ENCODE assay signal across 9 cellular contexts in the genomic region with DNA sequence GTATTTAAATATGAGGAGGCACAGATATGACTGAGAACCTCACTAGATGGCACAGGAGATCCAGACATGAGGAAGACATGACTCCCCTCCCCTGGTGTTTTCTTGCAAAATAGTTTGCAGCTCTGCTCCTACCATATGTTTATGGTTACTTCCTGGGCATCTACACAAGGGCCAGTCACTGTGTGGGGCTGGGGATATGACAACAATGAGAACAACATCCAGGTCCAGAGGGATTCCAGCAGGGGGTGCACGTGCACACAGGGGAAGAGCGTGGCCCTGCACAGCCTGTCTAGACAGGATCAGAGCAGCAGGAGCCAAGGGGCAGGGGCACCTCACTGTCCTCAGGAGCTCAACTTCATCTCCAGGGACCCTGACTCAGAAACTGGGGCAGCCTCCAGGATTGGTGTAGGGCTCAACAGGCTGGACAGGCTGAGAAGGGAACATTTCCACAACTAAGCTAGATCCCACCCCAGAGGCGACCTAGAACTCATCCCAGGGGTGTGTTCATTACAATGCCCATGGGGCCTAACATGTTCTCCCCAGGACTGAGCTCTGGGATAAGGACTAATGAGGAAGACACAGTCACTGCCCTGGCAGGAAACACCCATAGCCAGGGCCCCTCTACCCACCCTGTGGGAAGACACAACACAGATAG. TPM values are rescaled to one million over a fixed set of nuclear protein-coding genes. Genes with fewer than 3 reads are reported as not detected.
DNase-seq lines count a peak whose midpoint lies in the region; ATAC-seq and TF ChIP-seq lines count a peak whose summit lies in the region.
"Not testable (repeated sequence)": the region's sequence is repeated elsewhere in the genome, so short reads cannot be mapped to it uniquely, and the experiment has no call there.
"Had no signal": no experiment of that assay in that cellular context is flagged by ENCODE, and none has a peak within 500 bp of the region (broad histone marks: within the 10 kb centered on the region; RNA-seq: fewer than 3 reads in every experiment).

No MANE protein-coding gene starts in this region.

- not testable (repeated sequence) for H3K79me2 ChIP-seq in OCI-LY7 (ENCODE audit: insufficient read depth, low read depth, low read length)

- not testable (repeated sequence) for BruUV-seq in OCI-LY7 (replicated peaks; lab: Mats Ljungman, UMichigan)

- H3K36me3 Mint-ChIP-seq in CD4-positive, alpha-beta T cell (ENCODE audit: low read depth); activated naive CD8-positive, alpha-beta T cell treated with anti-CD3 and anti-CD28 coated beads, Interleukin-2, amount 10 ng/mL, durations not matched to agents 7 days and 5 days; natural killer cell treated with Interleukin-12 subunit alpha and Interleukin-12 subunit beta and Interleukin-15 and Interleukin-18, amount 100 ng/mL, for 72 hours: not testable (repeated sequence)

- peak; percentile 37 to 68 (median 53) for DNase-seq in CD4-positive, alpha-beta T cell
- peak; percentile 52 for DNase-seq in HEK293T (ENCODE audit: extremely low spot score)
- peak; percentile 58 for DNase-seq in OCI-LY7 (ENCODE audit: low spot score)
- peak; percentile 44 to 50 for DNase-seq in activated CD4-positive, alpha-beta T cell treated with anti-CD3 and anti-CD28 coated beads for 4 hours
- peak; percentile 67 for DNase-seq in activated naive CD8-positive, alpha-beta T cell treated with anti-CD3 and anti-CD28 coated beads, Interleukin-2, amount 10 ng/mL, durations not matched to agents 7 days and 5 days
- peak; percentile 28 to 59 for DNase-seq in foreskin fibroblast
- DNase-seq in natural killer cell treated with Interleukin-12 subunit alpha and Interleukin-12 subunit beta and Interleukin-15 and Interleukin-18, amount 100 ng/mL, for 72 hours (ENCODE audit: low spot score) = not testable (repeated sequence)
- DNase-seq in stimulated activated CD8-positive, alpha-beta memory T cell treated with anti-CD3 and anti-CD28 coated beads, Interleukin-2, amount 100 ng/mL, for 1 hour (ENCODE audit: low read depth in 2 of 2) = peak; percentile 19 to 47

- H3K9me3 ChIP-seq in CD4-positive, alpha-beta T cell (ENCODE audit: control insufficient read depth, low read length); OCI-LY7 (ENCODE audit: low read length): not testable (repeated sequence)

- H3K27ac ChIP-seq in CD4-positive, alpha-beta T cell (ENCODE audit: low read depth, low read length); OCI-LY7 (ENCODE audit: low read depth, low read length, poor library complexity, severe bottlenecking): not testable (repeated sequence)

- not testable (repeated sequence) for H4K20me1 ChIP-seq in OCI-LY7 (ENCODE audit: insufficient read depth, low read length)

- POLR2A ChIA-PET in CD4-positive, alpha-beta T cell (lab: Charles Lee) = interaction anchor here (0.6 kb wide), 1 partner anchor 225 kb away, joined by 3 read pairs; no protein-coding TSS in a partner anchor
- POLR2A ChIA-PET in HEK293T (lab: Yijun Ruan, JAX) = interaction anchor here (0.7 to 1.0 kb wide), 2 partner anchors 9 to 123 kb away, joined by 3 read pairs; a partner anchor contains a TSS
- POLR2A ChIA-PET in OCI-LY7 (lab: Charles Lee); activated naive CD8-positive, alpha-beta T cell treated with anti-CD3 and anti-CD28 coated beads, Interleukin-2, amount 10 ng/mL, durations not matched to agents 7 days and 5 days (lab: Charles Lee): not testable (repeated sequence)

- not testable (repeated sequence) for H3K36me3 ChIP-seq in OCI-LY7 (ENCODE audit: insufficient read depth, low read length)

- not testable (repeated sequence) for H3K27ac Mint-ChIP-seq in CD4-positive, alpha-beta T cell; activated naive CD8-positive, alpha-beta T cell treated with anti-CD3 and anti-CD28 coated beads, Interleukin-2, amount 10 ng/mL, durations not matched to agents 7 days and 5 days; natural killer cell treated with Interleukin-12 subunit alpha and Interleukin-12 subunit beta and Interleukin-15 and Interleukin-18, amount 100 ng/mL, for 72 hours

- H3K9me3 Mint-ChIP-seq in CD4-positive, alpha-beta T cell; activated naive CD8-positive, alpha-beta T cell treated with anti-CD3 and anti-CD28 coated beads, Interleukin-2, amount 10 ng/mL, durations not matched to agents 7 days and 5 days; natural killer cell treated with Interleukin-12 subunit alpha and Interleukin-12 subunit beta and Interleukin-15 and Interleukin-18, amount 100 ng/mL, for 72 hours: not testable (repeated sequence)

- not testable (repeated sequence) for H3K4me3 ChIP-seq in OCI-LY7 (ENCODE audit: low read depth, low read length, poor library complexity, severe bottlenecking); foreskin fibroblast (ENCODE audit: low read depth in 1 of 2, low read length in 2 of 2)

- not testable (repeated sequence) for H2AFZ ChIP-seq in OCI-LY7 (ENCODE audit: low read length)

- peak; percentile 45 for TF ChIP-seq CTCF in CD4-positive, alpha-beta T cell (IDR thresholded peaks at IDR 0.05)
- TF ChIP-seq CTCF in OCI-LY7 (conservative IDR thresholded peaks at IDR 0.05; ENCODE audit: low read length) = peak; percentile 68
- TF ChIP-seq CTCF in foreskin fibroblast (IDR thresholded peaks at IDR 0.05; ENCODE audit: low read depth, low read length) = peak; percentile 42

- H3K27me3 ChIP-seq in CD4-positive, alpha-beta T cell (ENCODE audit: control insufficient read depth, insufficient read depth, low read length) = not testable (repeated sequence)

- H3K9me2 ChIP-seq in OCI-LY7 (ENCODE audit: insufficient read depth, low read length) = not testable (repeated sequence)

- H3K4me1 ChIP-seq in OCI-LY7 (ENCODE audit: insufficient read depth, low read length, poor library complexity, severe bottlenecking) = not testable (repeated sequence)

- not testable (repeated sequence) for H3K4me2 ChIP-seq in OCI-LY7 (ENCODE audit: low read length)

- peak; percentile 96 for ATAC-seq in CD4-positive, alpha-beta T cell (ENCODE audit: poor library complexity)
- ATAC-seq in activated naive CD8-positive, alpha-beta T cell treated with anti-CD3 and anti-CD28 coated beads, Interleukin-2, amount 10 ng/mL, durations not matched to agents 7 days and 5 days (ENCODE audit: low read depth) = peak; percentile 89
- ATAC-seq in natural killer cell treated with Interleukin-12 subunit alpha and Interleukin-12 subunit beta and Interleukin-15 and Interleukin-18, amount 100 ng/mL, for 72 hours = peak; percentile 64 to 66

- CTCF ChIA-PET in CD4-positive, alpha-beta T cell (lab: Charles Lee) = interaction anchor here (1.2 kb wide), 1 partner anchor 223 kb away, joined by 5 read pairs; no protein-coding TSS in a partner anchor
- CTCF ChIA-PET in HEK293T (lab: Yijun Ruan, JAX) = interaction anchor here (0.6 to 1.9 kb wide), 2 partner anchors 24 to 223 kb away, joined by 3 to 4 read pairs; no protein-coding TSS in a partner anchor
- CTCF ChIA-PET in OCI-LY7 (lab: Charles Lee; ENCODE audit: unreplicated experiment) = not testable (repeated sequence)

- not testable (repeated sequence) for H3K4me1 Mint-ChIP-seq in CD4-positive, alpha-beta T cell (ENCODE audit: low read depth); natural killer cell treated with Interleukin-12 subunit alpha and Interleukin-12 subunit beta and Interleukin-15 and Interleukin-18, amount 100 ng/mL, for 72 hours (ENCODE audit: low read depth in 2 of 2)
- H3K4me1 Mint-ChIP-seq in activated naive CD8-positive, alpha-beta T cell treated with anti-CD3 and anti-CD28 coated beads, Interleukin-2, amount 10 ng/mL, durations not matched to agents 7 days and 5 days = peaks cover 11% of the 10 kb centered on the region

- not testable (repeated sequence) for H3K4me3 Mint-ChIP-seq in CD4-positive, alpha-beta T cell; activated naive CD8-positive, alpha-beta T cell treated with anti-CD3 and anti-CD28 coated beads, Interleukin-2, amount 10 ng/mL, durations not matched to agents 7 days and 5 days; natural killer cell treated with Interleukin-12 subunit alpha and Interleukin-12 subunit beta and Interleukin-15 and Interleukin-18, amount 100 ng/mL, for 72 hours

- not testable (repeated sequence) for H3K27me3 Mint-ChIP-seq in CD4-positive, alpha-beta T cell; activated naive CD8-positive, alpha-beta T cell treated with anti-CD3 and anti-CD28 coated beads, Interleukin-2, amount 10 ng/mL, durations not matched to agents 7 days and 5 days; natural killer cell treated with Interleukin-12 subunit alpha and Interleukin-12 subunit beta and Interleukin-15 and Interleukin-18, amount 100 ng/mL, for 72 hours

- intact Hi-C loops in CD4-positive, alpha-beta T cell (cut with DNase I, micrococcal nuclease) = loop anchor here (1.0 to 5.0 kb wide), 2 partner anchors 220 kb away; no protein-coding TSS in a partner anchor
- intact Hi-C loops in OCI-LY7 (cut with micrococcal nuclease; ENCODE audit: unreplicated experiment) = loop anchor here (5.0 kb wide), 1 partner anchor 220 kb away; no protein-coding TSS in a partner anchor

RNA-seq across cellular contexts. Expression of a gene that starts 4.6 kb away (rescaled TPM):
- total RNA-seq in CD4-positive, alpha-beta T cell = 1 to 10 TPM; 1.7 to 2.2 TPM
- total RNA-seq in OCI-LY7 (2014; rRNA removed; shearing (Covaris generic)) = 0.15 and 0.38 TPM in 2 replicates
- total RNA-seq in OCI-LY7 (2022) = 0.49 TPM in 1 of 2 replicates, not detected in the other
- under 1 TPM; 0.69 to 0.79 TPM for total RNA-seq in activated naive CD8-positive, alpha-beta T cell treated with anti-CD3 and anti-CD28 coated beads, Interleukin-2, amount 10 ng/mL, durations not matched to agents 7 days and 5 days
- total RNA-seq in natural killer cell treated with Interleukin-12 subunit alpha and Interleukin-12 subunit beta and Interleukin-15 and Interleukin-18, amount 100 ng/mL, for 72 hours = 1 to 10 TPM; 1.5 to 2.0 TPM

RNA-seq across cellular contexts. Expression of a gene that starts 47.4 kb away (rescaled TPM):
- total RNA-seq in CD4-positive, alpha-beta T cell = not detected
- not detected in 2 replicates for total RNA-seq in OCI-LY7 (2014; rRNA removed; shearing (Covaris generic))
- not detected in 2 replicates for total RNA-seq in OCI-LY7 (2022)
- total RNA-seq in activated naive CD8-positive, alpha-beta T cell treated with anti-CD3 and anti-CD28 coated beads, Interleukin-2, amount 10 ng/mL, durations not matched to agents 7 days and 5 days = not detected
- total RNA-seq in natural killer cell treated with Interleukin-12 subunit alpha and Interleukin-12 subunit beta and Interleukin-15 and Interleukin-18, amount 100 ng/mL, for 72 hours = not detected
- total RNA-seq: suprapubic skin had no signal
